ENCODE assay signal across 29 cellular contexts in the genomic region with DNA sequence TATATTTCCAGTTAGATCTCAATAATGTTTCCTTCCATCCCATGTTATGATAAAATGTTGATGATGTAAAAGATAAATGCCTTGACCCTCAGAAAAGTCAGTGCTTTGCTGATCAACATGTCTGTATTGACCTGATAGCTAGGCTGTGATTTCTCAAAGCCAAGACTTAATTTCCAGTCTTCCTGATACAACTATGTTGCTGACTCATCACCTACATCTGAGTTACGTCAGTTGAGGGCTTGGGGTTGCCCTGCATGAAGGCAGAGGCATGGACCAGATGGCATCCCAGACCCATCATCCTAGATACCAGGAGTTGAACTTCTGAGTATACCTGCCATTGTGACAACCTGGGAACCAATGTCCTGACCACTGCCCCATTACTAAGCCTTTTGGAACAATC. TPM values are rescaled to one million over a fixed set of nuclear protein-coding genes. Genes with fewer than 3 reads are reported as not detected.
"Had no signal": no experiment of that assay in that cellular context is flagged by ENCODE, and none has a peak within 500 bp of the region (broad histone marks: within the 10 kb centered on the region; RNA-seq: fewer than 3 reads in every experiment).

No MANE protein-coding gene starts in this region.

- H3K4me3 ChIP-seq: cardiac muscle cell, MG63, Peyer's patch, SJSA1 had no signal

- H3K27me3 ChIP-seq: cardiac muscle cell, MG63, Peyer's patch, SJSA1 had no signal

- H3K4me1 ChIP-seq: Peyer's patch, SJSA1 had no signal

- ATAC-seq: activated CD8-positive, alpha-beta T cell treated with anti-CD3 and anti-CD28 coated beads for 36 hours; activated naive CD8-positive, alpha-beta T cell treated with anti-CD3 and anti-CD28 coated beads, Interleukin-2, amount 50 U/mL, for 24 hours; PC-3 had no signal

- H3K27ac ChIP-seq: cardiac muscle cell, Peyer's patch, SJSA1 had no signal

- H3K36me3 ChIP-seq: cardiac muscle cell, MG63, Peyer's patch, SJSA1 had no signal

- H3K9ac ChIP-seq: SK-N-SH had no signal

- DNase-seq: activated CD4-positive, alpha-beta T cell treated with anti-CD3 and anti-CD28 coated beads, Interleukin-2, amount 10 ng/mL, durations not matched to agents 24 days and 14 days; activated CD4-positive, alpha-beta T cell treated with anti-CD3 and anti-CD28 coated beads, Interleukin-2, amount 50 U/mL, for 4 hours; activated CD8-positive, alpha-beta T cell treated with anti-CD3 and anti-CD28 coated beads for 36 hours; activated gamma-delta T cell treated with Interleukin-2 at 50 U/mL for 16 hours; activated naive CD4-positive, alpha-beta T cell treated with anti-CD3 and anti-CD28 coated beads, Interleukin-2, amount 10 ng/mL, durations not matched to agents 7 days and 5 days; activated naive CD8-positive, alpha-beta T cell treated with anti-CD3 and anti-CD28 coated beads, Interleukin-2, amount 50 U/mL, for 24 hours; activated T-cell treated with anti-CD3 and anti-CD28 coated beads, Interleukin-2, amount 50 U/mL, for 1 hour; anterior cingulate cortex; MG63; NCI-H1048; NCI-H1105 treated with DMSO at 0.1 percent for 48 hours; NCI-H1436; NCI-H1694; NCI-H1930; NCI-H2081 treated with DMSO at 0.1 percent for 48 hours; NCI-H345; NCI-H524 treated with DMSO at 0.1 percent for 48 hours; NK-92 treated with Interleukin-12 subunit alpha and Interleukin-12 subunit beta, amount 100 ng/mL, for 24 hours; PC-3; Peyer's patch; RPMI8226; SHP77 treated with DMSO at 0.1 percent for 48 hours; SK-N-SH had no signal

- H3K9me3 ChIP-seq: MG63, Peyer's patch, SJSA1, SK-N-SH had no signal

- FAIRE-seq: TTC549 had no signal

- H3K4me2 ChIP-seq: SK-N-SH had no signal

- H3K9me2 ChIP-seq: SK-N-SH had no signal

RNA-seq across cellular contexts. Expression of gene LCE1D, which starts 4.8 kb away (rescaled TPM):
- total RNA-seq: activated CD4-positive, alpha-beta T cell treated with anti-CD3 and anti-CD28 coated beads, Interleukin-2, amount 10 ng/mL, durations not matched to agents 24 days and 14 days; activated CD8-positive, alpha-beta memory T cell treated with anti-CD3 and anti-CD28 coated beads for 36 hours; activated CD8-positive, alpha-beta T cell treated with anti-CD3 and anti-CD28 coated beads for 36 hours; activated T-helper 1 cell treated with anti-CD3 and anti-CD28 coated beads, Interleukin-12 subunit alpha, Interleukin-12 subunit beta, Interleukin-2, Interleukin-4 antibody, amounts not matched to agents 30 ng/mL and 10 ng/mL and 1 ng/mL, durations not matched to agents 14 hours and 24 hours and 36 hours; cardiac muscle cell; NCI-H460; PC-3; Peyer's patch; SJSA1 had no signal
- polyA plus RNA-seq: cardiac muscle cell, SK-N-SH had no signal

RNA-seq across cellular contexts. Expression of gene LCE1C, which starts 5.1 kb away (rescaled TPM):
- total RNA-seq: activated CD4-positive, alpha-beta T cell treated with anti-CD3 and anti-CD28 coated beads, Interleukin-2, amount 10 ng/mL, durations not matched to agents 24 days and 14 days; activated CD8-positive, alpha-beta memory T cell treated with anti-CD3 and anti-CD28 coated beads for 36 hours; activated CD8-positive, alpha-beta T cell treated with anti-CD3 and anti-CD28 coated beads for 36 hours; activated T-helper 1 cell treated with anti-CD3 and anti-CD28 coated beads, Interleukin-12 subunit alpha, Interleukin-12 subunit beta, Interleukin-2, Interleukin-4 antibody, amounts not matched to agents 30 ng/mL and 10 ng/mL and 1 ng/mL, durations not matched to agents 14 hours and 24 hours and 36 hours; cardiac muscle cell; NCI-H460; PC-3; Peyer's patch; SJSA1 had no signal
- polyA plus RNA-seq: cardiac muscle cell, SK-N-SH had no signal

RNA-seq across cellular contexts. Expression of gene LCE1B, which starts 10.4 kb away (rescaled TPM):
- total RNA-seq: activated CD4-positive, alpha-beta T cell treated with anti-CD3 and anti-CD28 coated beads, Interleukin-2, amount 10 ng/mL, durations not matched to agents 24 days and 14 days; activated CD8-positive, alpha-beta memory T cell treated with anti-CD3 and anti-CD28 coated beads for 36 hours; activated CD8-positive, alpha-beta T cell treated with anti-CD3 and anti-CD28 coated beads for 36 hours; activated T-helper 1 cell treated with anti-CD3 and anti-CD28 coated beads, Interleukin-12 subunit alpha, Interleukin-12 subunit beta, Interleukin-2, Interleukin-4 antibody, amounts not matched to agents 30 ng/mL and 10 ng/mL and 1 ng/mL, durations not matched to agents 14 hours and 24 hours and 36 hours; cardiac muscle cell; NCI-H460; PC-3; Peyer's patch; SJSA1 had no signal
- polyA plus RNA-seq: cardiac muscle cell, SK-N-SH had no signal

RNA-seq across cellular contexts. Expression of gene LCE1E, which starts 15.3 kb away (rescaled TPM):
- total RNA-seq: activated CD4-positive, alpha-beta T cell treated with anti-CD3 and anti-CD28 coated beads, Interleukin-2, amount 10 ng/mL, durations not matched to agents 24 days and 14 days; activated CD8-positive, alpha-beta memory T cell treated with anti-CD3 and anti-CD28 coated beads for 36 hours; activated CD8-positive, alpha-beta T cell treated with anti-CD3 and anti-CD28 coated beads for 36 hours; activated T-helper 1 cell treated with anti-CD3 and anti-CD28 coated beads, Interleukin-12 subunit alpha, Interleukin-12 subunit beta, Interleukin-2, Interleukin-4 antibody, amounts not matched to agents 30 ng/mL and 10 ng/mL and 1 ng/mL, durations not matched to agents 14 hours and 24 hours and 36 hours; cardiac muscle cell; NCI-H460; PC-3; Peyer's patch; SJSA1 had no signal
- polyA plus RNA-seq: cardiac muscle cell, SK-N-SH had no signal

RNA-seq across cellular contexts. Expression of gene LCE1A, which starts 25.9 kb away (rescaled TPM):
- total RNA-seq: activated CD4-positive, alpha-beta T cell treated with anti-CD3 and anti-CD28 coated beads, Interleukin-2, amount 10 ng/mL, durations not matched to agents 24 days and 14 days; activated CD8-positive, alpha-beta memory T cell treated with anti-CD3 and anti-CD28 coated beads for 36 hours; activated CD8-positive, alpha-beta T cell treated with anti-CD3 and anti-CD28 coated beads for 36 hours; activated T-helper 1 cell treated with anti-CD3 and anti-CD28 coated beads, Interleukin-12 subunit alpha, Interleukin-12 subunit beta, Interleukin-2, Interleukin-4 antibody, amounts not matched to agents 30 ng/mL and 10 ng/mL and 1 ng/mL, durations not matched to agents 14 hours and 24 hours and 36 hours; cardiac muscle cell; NCI-H460; PC-3; Peyer's patch; SJSA1 had no signal
- polyA plus RNA-seq: cardiac muscle cell, SK-N-SH had no signal
